ENCODE assay signal across 13 cellular contexts in the genomic region with DNA sequence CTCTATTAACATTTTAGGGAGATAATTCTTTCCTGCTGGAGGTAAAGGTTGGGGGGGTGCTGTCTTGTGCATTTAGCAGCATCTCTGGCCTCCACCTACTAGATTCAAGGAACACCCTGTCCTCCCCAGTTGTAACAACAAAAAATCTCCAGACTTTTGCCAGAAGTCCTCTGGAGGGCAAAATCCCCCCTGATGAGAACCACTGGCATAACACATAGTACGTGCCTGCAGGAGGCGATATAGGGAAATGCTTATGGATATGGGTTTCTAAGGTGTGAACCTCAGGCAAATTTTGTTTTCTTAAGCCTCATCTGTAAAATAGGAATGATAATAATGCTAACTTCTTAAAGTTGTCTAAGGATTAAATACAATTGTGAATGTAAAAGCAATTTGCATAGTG. TPM values are rescaled to one million over a fixed set of nuclear protein-coding genes. Genes with fewer than 3 reads are reported as not detected.
DNase-seq lines count a peak whose midpoint lies in the region; ATAC-seq and TF ChIP-seq lines count a peak whose summit lies in the region.
"Had no signal": no experiment of that assay in that cellular context is flagged by ENCODE, and none has a peak within 500 bp of the region (broad histone marks: within the 10 kb centered on the region; RNA-seq: fewer than 3 reads in every experiment).

No MANE protein-coding gene starts in this region.

- H3K4me1 ChIP-seq in OCI-LY1 (ENCODE audit: insufficient read depth, low read length, severe bottlenecking) = peaks cover 34% of the 10 kb centered on the region

- H3K27ac ChIP-seq in OCI-LY1 (ENCODE audit: low read depth, low read length, poor library complexity, severe bottlenecking) = peak overlapping the region; percentile 54
- H3K27ac ChIP-seq: ascending aorta had no signal

- H3F3A ChIP-seq in OCI-LY1 (ENCODE audit: insufficient read depth, low read length) = no peaks in the 10 kb centered on the region

- H3K9me2 ChIP-seq in OCI-LY1 (ENCODE audit: low read depth, low read length) = no peaks in the 10 kb centered on the region

- 0 out of 2 replicates have a peak, but pooled peaks cover 3% of the 10 kb centered on the region for H3K9me3 ChIP-seq in OCI-LY1 (ENCODE audit: low read length)
- H3K9me3 ChIP-seq: ascending aorta had no signal

- peak overlapping the region; percentile 89; the same call in 1 of the 2 replicates for H3K4me2 ChIP-seq in OCI-LY1 (ENCODE audit: low read length)

- H3K4me3 ChIP-seq in AG09309 (ENCODE audit: control insufficient read depth, low read depth, low read length) (no peak overlapping the region), OCI-LY1 (ENCODE audit: low read depth, low read length, poor library complexity, severe bottlenecking) (no peak overlapping the region), fibroblast of mammary gland (ENCODE audit: control insufficient read depth, low read depth, low read length) (no peak overlapping the region)

- no peak overlapping the region for H3K4me3 Mint-ChIP-seq in mesothelial cell of epicardium

- no peak for DNase-seq in AG09309 (ENCODE audit: low read depth)
- DNase-seq in ELR (ENCODE audit: low read depth) = peak; percentile 54
- DNase-seq in fibroblast of mammary gland (ENCODE audit: low read depth) = peak; percentile 25
- no peak for DNase-seq in T-helper 9 cell
- DNase-seq in mesothelial cell of epicardium (ENCODE audit: low spot score in 2 of 2, unreplicated experiment in 2 of 2) = no peak
- DNase-seq: foreskin melanocyte; GDM1; NCI-H1092 treated with DMSO at 0.1 percent for 48 hours; stimulated activated naive CD4-positive, alpha-beta T cell treated with Interleukin-2 at 50 U/mL for 16 hours had no signal

- no peak overlapping the region for H3K9ac ChIP-seq in OCI-LY1 (ENCODE audit: low read length)

- H3K36me3 ChIP-seq in OCI-LY1 (ENCODE audit: insufficient read depth, low read length) = peaks cover 7% of the 10 kb centered on the region
- H3K36me3 ChIP-seq: ascending aorta had no signal

- peaks cover 27% of the 10 kb centered on the region for H3K4me1 Mint-ChIP-seq in mesothelial cell of epicardium

- no peaks in the 10 kb centered on the region for H3K9me3 Mint-ChIP-seq in mesothelial cell of epicardium

- peaks cover 19% of the 10 kb centered on the region for H3K79me2 ChIP-seq in OCI-LY1 (ENCODE audit: insufficient read depth, low read length)

- no peak overlapping the region for H2AFZ ChIP-seq in OCI-LY1 (ENCODE audit: low read length)

- no peaks in the 10 kb centered on the region for H3K27me3 ChIP-seq in OCI-LY1 (ENCODE audit: insufficient read depth, low read length)
- H3K27me3 ChIP-seq: ascending aorta had no signal

- ATAC-seq in HG03025 (IDR thresholded peaks at IDR 0.05; ENCODE audit: low FRiP score, unreplicated experiment) = no peak
- no peak for ATAC-seq in GM19328 (IDR thresholded peaks at IDR 0.05; ENCODE audit: unreplicated experiment)

- no peak overlapping the region for H3K27ac Mint-ChIP-seq in mesothelial cell of epicardium

- no peaks in the 10 kb centered on the region for H3K36me3 Mint-ChIP-seq in mesothelial cell of epicardium

- no peaks in the 10 kb centered on the region for H4K20me1 ChIP-seq in OCI-LY1 (ENCODE audit: insufficient read depth, low read length)

- H3K27me3 Mint-ChIP-seq in mesothelial cell of epicardium (ENCODE audit: low read depth) = peaks cover 61% of the 10 kb centered on the region

- TF ChIP-seq CTCF in AG09309 (IDR thresholded peaks at IDR 0.05; ENCODE audit: control insufficient read depth, insufficient read depth, low read depth, low read length, missing control alignments) (peak; percentile 31), OCI-LY1 (IDR thresholded peaks at IDR 0.05; ENCODE audit: low read length) (peak; percentile 61), fibroblast of mammary gland (conservative IDR thresholded peaks at IDR 0.05; ENCODE audit: control insufficient read depth, insufficient read depth, low read depth, low read length) (peak; percentile 45), mesothelial cell of epicardium (IDR thresholded peaks at IDR 0.05; ENCODE audit: unreplicated experiment) (no peak)

RNA-seq across cellular contexts. Expression of gene OSBPL3, which starts 2.9 kb away (rescaled TPM):
- 9.8 to 11.9 TPM (median 11.0 TPM) in 3 replicates for total RNA-seq in mesothelial cell of epicardium

Comparison
In these comparisons a context has a peak if more than half of its experiments do, and no peak if none do; other contexts are left out.
1. DNase-seq: peak in ELR (single experiment) and fibroblast of mammary gland (single experiment); none in AG09309 (single experiment), T-helper 9 cell (single experiment) and mesothelial cell of epicardium (0 of 2).